In genomic region chr1:2921970-2922686, GRCh38 we compare ENCODE assay signal across 8 cellular contexts.
DNase-seq lines count a peak whose midpoint lies in the region; ATAC-seq and TF ChIP-seq lines count a peak whose summit lies in the region.

No MANE protein-coding gene starts in this region.

- POLR2A ChIA-PET in HCT116 (lab: Charles Lee), result no interaction called here

- TF ChIP-seq RAD21 in HCT116 (IDR thresholded peaks at IDR 0.05; ENCODE audit: low read depth), result peak; percentile 55

- H3K4me2 ChIP-seq in HCT116 (ENCODE audit: low read length), result no peak overlapping the region

- TF ChIP-seq POLR2A in HCT116 (IDR thresholded peaks at IDR 0.05; ENCODE audit: borderline replicate concordance, extremely low read depth, insufficient read depth, insufficient read length), result no peak

- no peak overlapping the region for H3K4me3 ChIP-seq in HCT116 (replicated peaks in 1 of 2; ENCODE audit: low read depth in 1 of 2, low read length in 2 of 2)

- RAD21 ChIA-PET in HCT116 (lab: Charles Lee; ENCODE audit: low non-redundant PET in 1 of 2, low total read pairs in 2 of 2, uncharacterized antibody in 2 of 2, unreplicated experiment in 2 of 2), result no interaction called here

- H3K4me1 ChIP-seq in HCT116 (ENCODE audit: control insufficient read depth in 1 of 2, insufficient read depth in 2 of 2, low read length in 2 of 2), result no peaks in the 10 kb centered on the region

- H3K9me3 ChIP-seq in HCT116 (ENCODE audit: control insufficient read depth in 1 of 2, insufficient read depth in 1 of 2, low read depth in 1 of 2, low read length in 2 of 2), result no peaks in the 10 kb centered on the region

- peaks cover 18 to 31% of the 10 kb centered on the region in 2 donors for H3K27me3 Mint-ChIP-seq in effector memory CD8-positive, alpha-beta T cell

- H3K4me3 Mint-ChIP-seq in effector memory CD8-positive, alpha-beta T cell, result no peak overlapping the region

- no peaks in the 10 kb centered on the region for H3K9me2 ChIP-seq in HCT116 (ENCODE audit: insufficient read depth)

- BruUV-seq in HCT116 (replicated peaks; lab: Mats Ljungman, UMichigan), result no TSS peak

- no peaks in the 10 kb centered on the region for H3K27me3 ChIP-seq in HCT116 (ENCODE audit: insufficient read depth, low read length)

- DNase-seq in HCT116 (ENCODE audit: low read depth, low spot score) (peak; percentile 4), UCSD-AML1 (lab: John Stamatoyannopoulos, UW; ENCODE audit: unreplicated experiment) (peak; percentile 29), ureter (ENCODE audit: low spot score) (no peak), foreskin melanocyte (no peak), NCI-H2029 (lab: John Stamatoyannopoulos, UW) (no peak)
- DNase-seq in effector memory CD8-positive, alpha-beta T cell, result peak; percentile 9 to 23 (median 12)
- DNase-seq in stimulated activated CD4-positive, alpha-beta T cell treated with anti-CD3 and anti-CD28 coated beads, Interleukin-4, amount 100 ng/mL, for 24 hours, result peak; percentile 24

- no peaks in the 10 kb centered on the region for H3K36me3 Mint-ChIP-seq in effector memory CD8-positive, alpha-beta T cell (ENCODE audit: insufficient read depth)

- no peaks in the 10 kb centered on the region for H3K36me3 ChIP-seq in HCT116 (ENCODE audit: control insufficient read depth in 1 of 2, insufficient read depth in 2 of 2, low read length in 2 of 2)

- H3K27ac Mint-ChIP-seq in effector memory CD8-positive, alpha-beta T cell, result no peak overlapping the region

- peak; percentile 48 to 82 (median 77); a peak in 5 of 6 replicates for TF ChIP-seq CTCF in HCT116 (IDR thresholded peaks at IDR 0.05 in 2 of 3, conservative IDR thresholded peaks at IDR 0.05 in 1 of 3; ENCODE audit: borderline replicate concordance in 1 of 3, insufficient read depth in 1 of 3, low read depth in 2 of 3, low read length in 2 of 3)

- no peaks in the 10 kb centered on the region for H3K79me2 ChIP-seq in HCT116 (ENCODE audit: insufficient read depth, low read length)

- H3K9ac ChIP-seq in HCT116 (ENCODE audit: low read length), result no peak overlapping the region

- H3K9me3 Mint-ChIP-seq in effector memory CD8-positive, alpha-beta T cell, result no peaks in the 10 kb centered on the region

- intact Hi-C loops in HCT116 (cut with micrococcal nuclease), result loop anchor here (2.0 kb wide), 1 partner anchor 99 kb away; no protein-coding TSS in a partner anchor

- ATAC-seq in HCT116, result peak; percentile 96
- ATAC-seq in effector memory CD8-positive, alpha-beta T cell (replicated peaks), result peak; percentile 37
- no peak for ATAC-seq in HG03520 (IDR thresholded peaks at IDR 0.05; ENCODE audit: unreplicated experiment)

- no peak overlapping the region for H3K27ac ChIP-seq in HCT116 (ENCODE audit: low read depth, low read length)

- H3K4me1 Mint-ChIP-seq in effector memory CD8-positive, alpha-beta T cell (ENCODE audit: low read depth in 2 of 2), result no peaks in the 10 kb centered on the region

- CTCF ChIA-PET in HCT116 (lab: Charles Lee), result interaction anchor here (0.7 to 1.2 kb wide), 5 partner anchors 10 to 100 kb away, joined by 3 to 6 read pairs (median 3); no protein-coding TSS in a partner anchor

- H2AFZ ChIP-seq in HCT116 (ENCODE audit: low read depth, low read length, poor library complexity, severe bottlenecking), result no peak overlapping the region

- no peaks in the 10 kb centered on the region for H4K20me1 ChIP-seq in HCT116 (ENCODE audit: insufficient read depth)

TF ChIP-seq in HCT116, 20 proteins besides CTCF, POLR2A, EP300 and RAD21:
- TF ChIP-seq CBX3 (IDR thresholded peaks at IDR 0.05; ENCODE audit: low read depth), result no peak
- peak; percentile 51; the same call in 1 of the 2 replicates for TF ChIP-seq EGR1 (IDR thresholded peaks at IDR 0.05; ENCODE audit: low read depth)
TF ChIP-seq in HCT116: peak in this region for 1.

Comparison
In these comparisons a context has a peak if more than half of its experiments do, and no peak if none do; other contexts are left out.
1. DNase-seq: peak in HCT116 (single experiment), UCSD-AML1 (single experiment), effector memory CD8-positive, alpha-beta T cell (3 of 3) and stimulated activated CD4-positive, alpha-beta T cell treated with anti-CD3 and anti-CD28 coated beads, Interleukin-4, amount 100 ng/mL, for 24 hours (single experiment); none in ureter (single experiment), foreskin melanocyte (single experiment) and NCI-H2029 (single experiment).